ENCODE assay signal across 29 cellular contexts in genomic region chr13:42043676-42044075, GRCh38.
"Had no signal": no experiment of that assay in that cellular context is flagged by ENCODE, and none has a peak within 500 bp of the region (broad histone marks: within the 10 kb centered on the region; RNA-seq: fewer than 3 reads in every experiment).

No MANE protein-coding gene starts in this region.

- H3K4me3 ChIP-seq: coronary artery, dorsolateral prefrontal cortex, gastrocnemius medialis, heart right ventricle had no signal

- H3K36me3 Mint-ChIP-seq: activated naive CD8-positive, alpha-beta T cell had no signal

- H3K9me3 ChIP-seq: gastrocnemius medialis, heart right ventricle had no signal

- H3K27me3 Mint-ChIP-seq: activated naive CD8-positive, alpha-beta T cell; activated T-helper 17 cell treated with anti-CD3 and anti-CD28 coated beads, Interleukin-2, amount 50 U/mL, for 72 hours; central memory CD8-positive, alpha-beta T cell had no signal

- H3K36me3 ChIP-seq: brain microvascular endothelial cell, gastrocnemius medialis, heart right ventricle, WERI-Rb-1 had no signal

- H3K27ac Mint-ChIP-seq: activated B cell treated with CpG ODN at 0.5 μM for 24 hours; activated CD8-positive, alpha-beta T cell treated with anti-CD3 and anti-CD28 coated beads for 36 hours; activated naive CD8-positive, alpha-beta T cell; activated T-helper 17 cell treated with anti-CD3 and anti-CD28 coated beads, Interleukin-2, amount 50 U/mL, for 72 hours; dendritic cell treated with granulocyte-macrophage colony-stimulating factor and Interleukin-4, amounts not matched to agents 40 ng/mL and 50 ng/mL, for 4 days; endodermal cell; T-helper 1 cell treated with Interleukin-12 subunit alpha and Interleukin-12 subunit beta and Interleukin-4 antibody, amounts not matched to agents 30 μg/mL and 1 μg/mL, for 36 hours; T-helper 2 cell treated with Interferon-gamma antibody and Interleukin-4, amounts not matched to agents 5 μg/mL and 100 μg/mL, for 36 hours had no signal

- H3K27me3 ChIP-seq: brain microvascular endothelial cell, dorsolateral prefrontal cortex, foreskin keratinocyte, gastrocnemius medialis had no signal

- H3K27ac ChIP-seq: brain microvascular endothelial cell, coronary artery, dorsolateral prefrontal cortex, foreskin keratinocyte, gastrocnemius medialis, heart right ventricle, WERI-Rb-1 had no signal

- DNase-seq: activated B cell treated with CpG ODN at 0.5 μM for 24 hours; activated CD4-positive, alpha-beta T cell treated with anti-CD3 and anti-CD28 coated beads for 48 hours; activated CD4-positive, alpha-beta T cell treated with anti-CD3 and anti-CD28 coated beads, Interleukin-2, amount 50 U/mL, for 1 hour; activated CD4-positive, alpha-beta T cell treated with anti-CD3 and anti-CD28 coated beads, Interleukin-2, amount 50 U/mL, for 48 hours; activated CD8-positive, alpha-beta memory T cell treated with anti-CD3 and anti-CD28 coated beads for 24 hours; activated CD8-positive, alpha-beta T cell treated with anti-CD3 and anti-CD28 coated beads for 36 hours; activated effector memory CD4-positive, alpha-beta T cell treated with Interleukin-2 at 50 U/mL for 16 hours; activated gamma-delta T cell treated with Interleukin-2 at 50 U/mL for 16 hours; activated naive CD4-positive, alpha-beta T cell treated with anti-CD3 and anti-CD28 coated beads, Interleukin-2, amount 50 U/mL, for 16 hours; activated naive CD4-positive, alpha-beta T cell treated with Interleukin-2 at 50 U/mL for 16 hours; activated T-cell treated with anti-CD3 and anti-CD28 coated beads, Interleukin-2, amount 50 U/mL, for 4 hours; amniotic stem cell; anterior cingulate cortex; brain microvascular endothelial cell; dorsolateral prefrontal cortex; effector memory CD4-positive, alpha-beta T cell; endodermal cell; foreskin keratinocyte; gastrocnemius medialis; heart right ventricle; T1000; WERI-Rb-1 had no signal

- H3K9me3 Mint-ChIP-seq: activated B cell treated with CpG ODN at 0.5 μM for 24 hours; activated CD8-positive, alpha-beta T cell treated with anti-CD3 and anti-CD28 coated beads for 36 hours; activated T-cell treated with anti-CD3 and anti-CD28 coated beads, Interleukin-2, amount 50 U/mL, for 4 hours; activated T-helper 17 cell treated with anti-CD3 and anti-CD28 coated beads, Interleukin-2, amount 50 U/mL, for 72 hours; central memory CD8-positive, alpha-beta T cell; dendritic cell treated with granulocyte-macrophage colony-stimulating factor and Interleukin-4, amounts not matched to agents 40 ng/mL and 50 ng/mL, for 4 days; endodermal cell; T-helper 1 cell treated with Interleukin-12 subunit alpha and Interleukin-12 subunit beta and Interleukin-4 antibody, amounts not matched to agents 30 μg/mL and 1 μg/mL, for 36 hours; T-helper 2 cell treated with Interferon-gamma antibody and Interleukin-4, amounts not matched to agents 5 μg/mL and 100 μg/mL, for 36 hours had no signal

- H3K4me3 Mint-ChIP-seq: activated B cell treated with CpG ODN at 0.5 μM for 24 hours; activated CD8-positive, alpha-beta T cell treated with anti-CD3 and anti-CD28 coated beads for 36 hours; activated naive CD8-positive, alpha-beta T cell; activated T-cell treated with anti-CD3 and anti-CD28 coated beads, Interleukin-2, amount 50 U/mL, for 4 hours; activated T-helper 17 cell treated with anti-CD3 and anti-CD28 coated beads, Interleukin-2, amount 50 U/mL, for 72 hours; central memory CD8-positive, alpha-beta T cell; dendritic cell treated with granulocyte-macrophage colony-stimulating factor and Interleukin-4, amounts not matched to agents 40 ng/mL and 50 ng/mL, for 4 days; endodermal cell; T-helper 1 cell treated with Interleukin-12 subunit alpha and Interleukin-12 subunit beta and Interleukin-4 antibody, amounts not matched to agents 30 μg/mL and 1 μg/mL, for 36 hours; T-helper 2 cell treated with Interferon-gamma antibody and Interleukin-4, amounts not matched to agents 5 μg/mL and 100 μg/mL, for 36 hours had no signal
